ENCODE assay signal across 8 cellular contexts in the genomic region with DNA sequence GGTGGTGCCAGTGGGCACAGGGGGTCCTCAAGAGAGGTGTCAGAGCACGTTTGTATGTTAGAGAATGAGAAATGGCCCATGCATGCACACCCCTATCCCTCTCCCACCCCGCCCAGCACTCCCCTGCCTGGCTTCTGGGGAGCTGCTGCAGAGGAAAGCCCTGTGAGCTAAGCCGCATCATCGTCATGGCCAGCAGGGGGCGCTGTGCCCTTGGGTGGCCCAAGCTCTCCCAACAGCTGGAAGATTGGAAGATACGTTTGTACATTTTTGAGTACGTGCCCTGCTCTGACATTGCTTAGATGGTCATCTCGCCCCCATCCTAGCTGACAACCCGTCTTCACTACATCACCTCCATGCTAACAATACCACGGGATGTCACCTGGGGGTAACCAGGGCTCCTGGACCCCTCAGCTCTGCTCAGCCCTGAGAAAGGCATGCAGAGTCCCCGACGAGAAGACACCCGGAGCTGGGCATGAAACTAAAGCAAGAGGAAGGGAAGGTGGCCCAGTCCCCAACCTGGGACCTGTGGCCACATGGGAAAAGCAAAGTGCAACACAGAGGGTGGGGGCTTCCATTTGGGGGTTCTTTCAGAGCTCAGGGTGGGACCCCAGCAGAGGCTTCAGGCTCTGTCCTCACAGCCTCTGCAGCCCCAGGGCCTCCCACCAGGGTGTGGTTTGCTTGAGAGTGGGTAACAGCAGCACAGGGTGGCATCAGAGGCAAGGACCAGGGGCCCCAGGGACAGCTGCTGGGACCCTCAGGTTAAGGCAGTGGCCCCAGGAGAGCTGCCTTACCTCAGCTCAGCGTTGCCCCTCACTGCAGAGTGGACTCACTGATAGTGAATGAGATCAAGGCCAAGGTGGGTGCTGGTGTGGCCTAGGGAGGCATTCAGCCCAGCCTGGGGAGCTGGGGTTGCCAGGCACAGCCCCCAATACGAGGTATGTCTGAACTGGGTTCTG.
DNase-seq lines count a peak whose midpoint lies in the region; ATAC-seq, FAIRE-seq and TF ChIP-seq lines count a peak whose summit lies in the region.

No MANE protein-coding gene starts in this region.

- H3K9me3 Mint-ChIP-seq in MCF 10A (ENCODE audit: unreplicated experiment) = no peaks in the 10 kb centered on the region

- no peak for ATAC-seq in GM21786 (IDR thresholded peaks at IDR 0.05; ENCODE audit: unreplicated experiment)

- H3K9ac ChIP-seq in kidney (ENCODE audit: low read length in 2 of 2) = no peak overlapping the region

- no peaks in the 10 kb centered on the region for H3K36me3 Mint-ChIP-seq in MCF 10A (ENCODE audit: insufficient read depth, unreplicated experiment)

- H3K4me3 ChIP-seq in GM12875 (ENCODE audit: low read depth, low read length) (no peak overlapping the region), kidney (ENCODE audit: low read length in 2 of 2) (no peak overlapping the region)

- H3K36me3 ChIP-seq in kidney (ENCODE audit: control insufficient read depth in 1 of 2, insufficient read depth in 2 of 2, low read length in 2 of 2) = no peaks in the 10 kb centered on the region

- no peaks in the 10 kb centered on the region for H3K9me3 ChIP-seq in kidney (ENCODE audit: control insufficient read depth in 1 of 2, low read length in 2 of 2)

- DNase-seq in A172 (ENCODE audit: low spot score) (peak; percentile 55), NCI-H1048 (lab: John Stamatoyannopoulos, UW) (peak; percentile 13), MCF 10A (ENCODE audit: unreplicated experiment) (peak; percentile 74), kidney (peak; percentile 87)
- DNase-seq in activated CD4-positive, CD25-positive, alpha-beta regulatory T cell (lab: John Stamatoyannopoulos, UW) = peak; percentile 42 to 57 (median 49)
- DNase-seq in stimulated activated CD4-positive, alpha-beta T cell treated with anti-CD3 and anti-CD28 coated beads, Interleukin-2, amount 100 ng/mL, for 24 hours = peak; percentile 84 to 88

- no peak for FAIRE-seq in kidney (lab: Jason Lieb, UNC)

- no peaks in the 10 kb centered on the region for H3K4me1 Mint-ChIP-seq in MCF 10A (ENCODE audit: insufficient read depth, unreplicated experiment)

- POLR2A ChIA-PET in MCF 10A (lab: Yijun Ruan, JAX) = interaction anchor here (0.7 to 1.6 kb wide), 4 partner anchors 9 to 348 kb away, joined by 3 to 9 read pairs (median 3); no protein-coding TSS in a partner anchor

- intact Hi-C loops in MCF 10A (cut with micrococcal nuclease) = loop anchor here (1.0 kb wide), 1 partner anchor 264 kb away; no protein-coding TSS in a partner anchor
- intact Hi-C loops in kidney (cut with DNase I) = no loop called here

- H3K27me3 Mint-ChIP-seq in MCF 10A (ENCODE audit: insufficient read depth, unreplicated experiment) = peaks cover 12% of the 10 kb centered on the region

- BruUV-seq in MCF 10A (replicated peaks; lab: Mats Ljungman, UMichigan) = no TSS peak

- H3K4me1 ChIP-seq in kidney (ENCODE audit: control insufficient read depth in 1 of 2, insufficient read depth in 1 of 2, low read depth in 1 of 2, low read length in 2 of 2) = no peaks in the 10 kb centered on the region

- TF ChIP-seq CTCF in GM12875 (IDR thresholded peaks at IDR 0.05; ENCODE audit: borderline replicate concordance, insufficient read depth, low read depth, low read length) (peak; percentile 90), MCF 10A (IDR thresholded peaks at IDR 0.05; ENCODE audit: unreplicated experiment) (peak; percentile 94), kidney (IDR thresholded peaks at IDR 0.05; ENCODE audit: borderline replicate concordance, extremely low read depth, insufficient read depth) (peak; percentile 83)

- no peak overlapping the region for H3K27ac ChIP-seq in kidney (ENCODE audit: low read depth in 2 of 2, low read length in 2 of 2)

- CTCF ChIA-PET in MCF 10A (lab: Yijun Ruan, JAX) = interaction anchor here (0.5 to 8.4 kb wide), 43 partner anchors 9 to 511 kb away, joined by 3 to 233 read pairs (median 4); no protein-coding TSS in a partner anchor

- no peak overlapping the region for H3K4me3 Mint-ChIP-seq in MCF 10A (ENCODE audit: unreplicated experiment)

- H3K27ac Mint-ChIP-seq in MCF 10A (ENCODE audit: low read depth, unreplicated experiment) = peak overlapping the region; percentile 55

Comparison
In these comparisons a context has a peak if more than half of its experiments do, and no peak if none do; other contexts are left out.
1. DNase-seq: peak in every context shown above with its lines; median percentile 87 in kidney; 86 in stimulated activated CD4-positive, alpha-beta T cell treated with anti-CD3 and anti-CD28 coated beads, Interleukin-2, amount 100 ng/mL, for 24 hours; 74 in MCF 10A; 55 in A172; 49 in activated CD4-positive, CD25-positive, alpha-beta regulatory T cell; 13 in NCI-H1048.